In the genomic region with DNA sequence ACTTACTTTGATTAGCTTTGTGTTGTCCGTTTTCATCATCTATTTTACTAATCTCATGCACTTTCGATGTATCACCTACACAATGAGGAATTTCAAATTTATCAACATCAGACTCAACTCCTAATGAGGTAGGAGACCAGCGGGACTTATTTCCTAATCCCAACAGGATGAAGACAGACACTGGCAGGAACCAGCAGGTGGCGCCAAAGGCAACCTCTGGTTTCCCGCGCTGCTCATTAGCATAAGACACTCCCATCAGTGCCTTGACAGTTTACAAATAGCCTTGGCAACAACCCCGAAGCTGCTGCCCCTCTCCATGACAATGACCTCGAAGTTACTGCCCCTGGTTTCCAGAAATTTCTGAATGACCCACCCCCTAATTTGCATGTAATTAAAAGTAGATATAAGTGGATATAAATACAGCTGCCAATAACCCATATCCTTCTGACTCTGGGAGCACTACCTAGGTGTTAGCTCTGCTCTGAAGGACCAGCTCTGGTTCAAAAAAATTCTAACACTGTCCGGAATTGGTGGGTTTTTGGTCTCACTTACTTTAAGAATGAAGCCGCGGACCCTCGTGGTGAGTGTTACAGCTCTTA, we compare ENCODE assay signal across 8 cellular contexts.
DNase-seq lines count a peak whose midpoint lies in the region; ATAC-seq and TF ChIP-seq lines count a peak whose summit lies in the region.

No MANE protein-coding gene starts in this region.

- TF ChIP-seq RAD21 in Ishikawa (IDR thresholded peaks at IDR 0.05; ENCODE audit: low read depth): peak; percentile 65

- no peaks in the 10 kb centered on the region for H3K9me3 ChIP-seq in right cardiac atrium (ENCODE audit: control insufficient read depth, low read length)

- intact Hi-C loops in right cardiac atrium (cut with DNase I): no loop called here

- no peak for ATAC-seq in right cardiac atrium
- ATAC-seq in GM18861 (IDR thresholded peaks at IDR 0.05; ENCODE audit: unreplicated experiment): no peak

- H3K27ac ChIP-seq in right cardiac atrium (ENCODE audit: low read length): no peak overlapping the region

- H3K27me3 ChIP-seq in right cardiac atrium (ENCODE audit: control insufficient read depth, insufficient read depth): no peaks in the 10 kb centered on the region

- no peaks in the 10 kb centered on the region for H3K4me1 ChIP-seq in right cardiac atrium (ENCODE audit: control insufficient read depth, insufficient read depth, low read length)

- no peak for TF ChIP-seq EP300 in Ishikawa (IDR thresholded peaks at IDR 0.05; ENCODE audit: borderline replicate concordance)

- 87% methylated on average over 12 of the region's 12 CpGs for WGBS in right cardiac atrium

- peak; percentile 41 for DNase-seq in D341Med (ENCODE audit: low spot score)
- peak; percentile 36 for DNase-seq in activated T-cell treated with anti-CD3 and anti-CD28 coated beads for 48 hours (ENCODE audit: low read depth)
- DNase-seq in right cardiac atrium: peak; percentile 38 to 68 (median 66)
- peak; percentile 17 to 23 for DNase-seq in stimulated activated CD8-positive, alpha-beta memory T cell treated with anti-CD3 and anti-CD28 coated beads, Interleukin-2, amount 100 ng/mL, for 48 hours (ENCODE audit: low read depth in 2 of 2)
- no peak for DNase-seq in activated gamma-delta T cell (lab: John Stamatoyannopoulos, UW)
- DNase-seq in NCI-H345 (lab: John Stamatoyannopoulos, UW): no peak

- no peak overlapping the region for H3K4me3 ChIP-seq in right cardiac atrium (ENCODE audit: low read length)

TF ChIP-seq in Ishikawa, 13 proteins besides CTCF, POLR2A, EP300 and RAD21:
- TF ChIP-seq CREB1 (IDR thresholded peaks at IDR 0.05; ENCODE audit: low read depth) (no peak), CEBPB (IDR thresholded peaks at IDR 0.05) (peak; percentile 49; the same call in 1 of the 2 replicates)

Comparison
In these comparisons a context has a peak if more than half of its experiments do, and no peak if none do; other contexts are left out.
1. DNase-seq: peak in D341Med (single experiment), activated T-cell treated with anti-CD3 and anti-CD28 coated beads for 48 hours (single experiment), right cardiac atrium (3 of 3) and stimulated activated CD8-positive, alpha-beta memory T cell treated with anti-CD3 and anti-CD28 coated beads, Interleukin-2, amount 100 ng/mL, for 48 hours (2 of 2); none in activated gamma-delta T cell (single experiment) and NCI-H345 (single experiment).